8 cellular contexts compared by ENCODE assay signal in genomic region chr15:82680200-82681102, GRCh38. TPM values are rescaled to one million over a fixed set of nuclear protein-coding genes. Genes with fewer than 3 reads are reported as not detected.
DNase-seq lines count a peak whose midpoint lies in the region; ATAC-seq and TF ChIP-seq lines count a peak whose summit lies in the region.

No MANE protein-coding gene starts in this region.

- H3K9me3 Mint-ChIP-seq in T-helper 2 cell treated with Interferon-gamma antibody and Interleukin-4, amounts not matched to agents 5 μg/mL and 100 μg/mL, for 36 hours, result no peaks in the 10 kb centered on the region
- peaks cover 0 to 8% (median 0%) of the 10 kb centered on the region in 5 experiments for H3K9me3 Mint-ChIP-seq in brain
- H3K9me3 Mint-ChIP-seq in stimulated activated naive B cell treated with anti-CD40 and anti-IgM and Interleukin-4, amounts not matched to agents 10 μg/mL and 1 μg/mL and 100 μg/mL, for 72 hours, result no peaks in the 10 kb centered on the region

- H3K36me3 ChIP-seq in muscle layer of duodenum (ENCODE audit: control insufficient read depth in 1 of 2, insufficient read depth in 2 of 2, low read length in 2 of 2), result no peaks in the 10 kb centered on the region

- H3K27ac ChIP-seq in muscle layer of duodenum (ENCODE audit: low read length), result no peak overlapping the region

- no peaks in the 10 kb centered on the region for H3K9me3 ChIP-seq in muscle layer of duodenum (ENCODE audit: control insufficient read depth in 1 of 2, low read length in 2 of 2)

- no peaks in the 10 kb centered on the region for H3K36me3 Mint-ChIP-seq in T-helper 2 cell treated with Interferon-gamma antibody and Interleukin-4, amounts not matched to agents 5 μg/mL and 100 μg/mL, for 36 hours (ENCODE audit: low read depth)
- peaks cover 19% of the 10 kb centered on the region for H3K36me3 Mint-ChIP-seq in brain
- peaks cover 0 to 3% of the 10 kb centered on the region in 2 donors for H3K36me3 Mint-ChIP-seq in stimulated activated naive B cell treated with anti-CD40 and anti-IgM and Interleukin-4, amounts not matched to agents 10 μg/mL and 1 μg/mL and 100 μg/mL, for 72 hours

- peaks cover 30% of the 10 kb centered on the region for H3K27me3 Mint-ChIP-seq in T-helper 2 cell treated with Interferon-gamma antibody and Interleukin-4, amounts not matched to agents 5 μg/mL and 100 μg/mL, for 36 hours (ENCODE audit: low read depth)
- H3K27me3 Mint-ChIP-seq in brain, result peaks cover 35% of the 10 kb centered on the region
- peaks cover 29 to 69% of the 10 kb centered on the region in 2 donors for H3K27me3 Mint-ChIP-seq in stimulated activated naive B cell treated with anti-CD40 and anti-IgM and Interleukin-4, amounts not matched to agents 10 μg/mL and 1 μg/mL and 100 μg/mL, for 72 hours

- TF ChIP-seq CTCF in brain (conservative IDR thresholded peaks at IDR 0.05), result peak in 1 of 2 experiments; percentile 39

- no peak overlapping the region for H3K27ac Mint-ChIP-seq in T-helper 2 cell treated with Interferon-gamma antibody and Interleukin-4, amounts not matched to agents 5 μg/mL and 100 μg/mL, for 36 hours
- peak overlapping the region in 1 of 5 experiments; percentile 68 for H3K27ac Mint-ChIP-seq in brain
- H3K27ac Mint-ChIP-seq in stimulated activated naive B cell treated with anti-CD40 and anti-IgM and Interleukin-4, amounts not matched to agents 10 μg/mL and 1 μg/mL and 100 μg/mL, for 72 hours, result peak overlapping the region; percentile 94

- peak overlapping the region; percentile 26 to 53 for H3K4me3 ChIP-seq in muscle layer of duodenum (ENCODE audit: low read depth in 1 of 2, low read length in 2 of 2)

- ATAC-seq in HG03442 (IDR thresholded peaks at IDR 0.05; ENCODE audit: unreplicated experiment), result peak; percentile 71
- peak; percentile 94 to 95 for ATAC-seq in stimulated activated naive B cell treated with anti-CD40 and anti-IgM and Interleukin-4, amounts not matched to agents 10 μg/mL and 1 μg/mL and 100 μg/mL, for 72 hours (replicated peaks)

- peak overlapping the region; percentile 80 for H3K4me3 Mint-ChIP-seq in T-helper 2 cell treated with Interferon-gamma antibody and Interleukin-4, amounts not matched to agents 5 μg/mL and 100 μg/mL, for 36 hours
- peak overlapping the region; percentile 71 to 86 (median 83) for H3K4me3 Mint-ChIP-seq in brain
- peak overlapping the region; percentile 87 to 88 for H3K4me3 Mint-ChIP-seq in stimulated activated naive B cell treated with anti-CD40 and anti-IgM and Interleukin-4, amounts not matched to agents 10 μg/mL and 1 μg/mL and 100 μg/mL, for 72 hours

- peaks cover 8% of the 10 kb centered on the region for H3K27me3 ChIP-seq in muscle layer of duodenum (ENCODE audit: low read depth, low read length)

- peaks cover 5% of the 10 kb centered on the region for H3K4me1 Mint-ChIP-seq in T-helper 2 cell treated with Interferon-gamma antibody and Interleukin-4, amounts not matched to agents 5 μg/mL and 100 μg/mL, for 36 hours (ENCODE audit: low read depth)
- no peaks in the 10 kb centered on the region for H3K4me1 Mint-ChIP-seq in brain
- peaks cover 10 to 16% of the 10 kb centered on the region in 2 donors for H3K4me1 Mint-ChIP-seq in stimulated activated naive B cell treated with anti-CD40 and anti-IgM and Interleukin-4, amounts not matched to agents 10 μg/mL and 1 μg/mL and 100 μg/mL, for 72 hours

- DNase-seq in NCI-H187 (lab: John Stamatoyannopoulos, UW), result peak; percentile 32 to 47
- DNase-seq in NCI-H187 treated with DMSO at 0.1 percent for 48 hours (lab: John Stamatoyannopoulos, UW), result no peak
- peak; percentile 47 for DNase-seq in T-helper 2 cell treated with Interferon-gamma antibody and Interleukin-4, amounts not matched to agents 5 μg/mL and 100 μg/mL, for 36 hours (ENCODE audit: low spot score)
- DNase-seq in stimulated activated naive B cell treated with anti-CD40 and anti-IgM and Interleukin-4, amounts not matched to agents 10 μg/mL and 1 μg/mL and 100 μg/mL, for 72 hours, result peak; percentile 61
- DNase-seq in KG1 (lab: John Stamatoyannopoulos, UW), result no peak

- H3K4me1 ChIP-seq in muscle layer of duodenum (ENCODE audit: control insufficient read depth in 1 of 2, insufficient read depth in 2 of 2, low read length in 2 of 2), result peaks cover 0 to 11% of the 10 kb centered on the region in 2 donors

RNA-seq across cellular contexts. Expression of gene AP3B2, which starts 29.2 kb away (rescaled TPM):
- 78.1 TPM for polyA plus RNA-seq in brain (ENCODE audit: insufficient read depth, low read depth, low replicate concordance)

RNA-seq across cellular contexts. Expression of gene CPEB1, which starts 33.3 kb away (rescaled TPM):
- polyA plus RNA-seq in brain (ENCODE audit: insufficient read depth, low read depth, low replicate concordance), result 13.5 TPM

Comparison
In these comparisons a context has a peak if more than half of its experiments do, and no peak if none do; other contexts are left out.
1. DNase-seq: peak in NCI-H187 (2 of 2), T-helper 2 cell treated with Interferon-gamma antibody and Interleukin-4, amounts not matched to agents 5 μg/mL and 100 μg/mL, for 36 hours (single experiment) and stimulated activated naive B cell treated with anti-CD40 and anti-IgM and Interleukin-4, amounts not matched to agents 10 μg/mL and 1 μg/mL and 100 μg/mL, for 72 hours (single experiment); none in NCI-H187 treated with DMSO at 0.1 percent for 48 hours (single experiment) and KG1 (single experiment).
2. Peak in every context shown above with its lines, with median percentiles within 50 percentile points of each other: H3K4me3 Mint-ChIP-seq.